In genomic region chr16:80735846-80736245, GRCh38 we compare ENCODE assay signal across 20 cellular contexts.
DNase-seq lines count a peak whose midpoint lies in the region; FAIRE-seq and TF ChIP-seq lines count a peak whose summit lies in the region.
"Had no signal": no experiment of that assay in that cellular context is flagged by ENCODE, and none has a peak within 500 bp of the region (broad histone marks: within the 10 kb centered on the region; RNA-seq: fewer than 3 reads in every experiment).

No MANE protein-coding gene starts in this region.

- H3K4me3 ChIP-seq in adrenal gland (no peak overlapping the region), liver (ENCODE audit: low read depth in 1 of 3, low read length in 3 of 3) (no peak overlapping the region), testis (no peak overlapping the region)
- H3K4me3 ChIP-seq: BLaER1 treated with 17β-estradiol and CSF1 and Interleukin-3, amounts not matched to agents 10 nM and 100 nM; GM23338 had no signal

- H3K27ac ChIP-seq in adrenal gland (no peak overlapping the region), liver (ENCODE audit: low read depth in 1 of 2, low read length in 2 of 2) (no peak overlapping the region), testis (no peak overlapping the region)
- H3K27ac ChIP-seq: BLaER1 treated with 17β-estradiol and CSF1 and Interleukin-3, amounts not matched to agents 10 nM and 100 nM; HL-60 had no signal

- H3K9ac ChIP-seq in liver (ENCODE audit: low read depth in 1 of 2, low read length in 2 of 2), result no peak overlapping the region
- H3K9ac ChIP-seq: BLaER1 treated with 17β-estradiol and CSF1 and Interleukin-3, amounts not matched to agents 10 nM and 100 nM had no signal

- H3K9me3 ChIP-seq in adrenal gland (replicated peaks in 1 of 3) (no peaks in the 10 kb centered on the region), liver (ENCODE audit: control insufficient read depth in 4 of 4, low read length in 3 of 4) (peaks cover 0 to 4% (median 3%) of the 10 kb centered on the region in 4 donors), testis (no peaks in the 10 kb centered on the region)

- 52 to 67% (median 63%) methylated on average over 3 to 4 of the region's 4 CpGs for WGBS in adrenal gland, 4 donors
- 61% methylated on average over 4 of the region's 4 CpGs for WGBS in liver
- 30 to 45% methylated on average over 4 of the region's 4 CpGs for WGBS in testis, 2 donors

- TF ChIP-seq RAD21 in liver (IDR thresholded peaks at IDR 0.05), result peak in 1 of 2 donors; percentile 21

- DNase-seq in HTR-8/SVneo (ENCODE audit: insufficient read length, low spot score), result no peak
- DNase-seq in adrenal gland, result peak in 5 of 7 donors; percentile 28 to 49 (median 31)
- peak; percentile 66 for DNase-seq in testis
- no peak for DNase-seq in iPS-NIHi11 (ENCODE audit: low spot score)
- DNase-seq in COLO829 (ENCODE audit: low spot score), result no peak
- no peak for DNase-seq in GF-D8 (lab: John Stamatoyannopoulos, UW)
- DNase-seq: CD8-positive, alpha-beta T cell; COR-L47; DMS 273 treated with DMSO at 0.1 percent for 48 hours; DMS53; DND-41; EL; HFFc6 had no signal

- TF ChIP-seq POLR2A in adrenal gland (IDR thresholded peaks at IDR 0.05) (no peak), testis (IDR thresholded peaks at IDR 0.05) (no peak)

- no peaks in the 10 kb centered on the region for H3K4me1 ChIP-seq in adrenal gland (replicated peaks in 1 of 2)
- peaks cover 0 to 6% (median 2%) of the 10 kb centered on the region in 4 donors for H3K4me1 ChIP-seq in liver (ENCODE audit: control insufficient read depth in 4 of 4, insufficient read depth in 4 of 4, low read length in 3 of 4)
- peaks cover 7% of the 10 kb centered on the region for H3K4me1 ChIP-seq in testis

- TF ChIP-seq CTCF in adrenal gland (IDR thresholded peaks at IDR 0.05), result no peak
- no peak for TF ChIP-seq CTCF in liver (IDR thresholded peaks at IDR 0.05; ENCODE audit: low read depth, low read length, missing input control)
- no peak for TF ChIP-seq CTCF in testis (IDR thresholded peaks at IDR 0.05)

- H3K27me3 ChIP-seq in adrenal gland (no peaks in the 10 kb centered on the region), liver (ENCODE audit: control insufficient read depth in 4 of 4, insufficient read depth in 4 of 4, low read length in 3 of 4) (no peaks in the 10 kb centered on the region), testis (no peaks in the 10 kb centered on the region)
- H3K27me3 ChIP-seq: BLaER1 treated with 17β-estradiol and CSF1 and Interleukin-3, amounts not matched to agents 10 nM and 100 nM had no signal

- intact Hi-C loops in adrenal gland (cut with DNase I) (no loop called here), testis (cut with DNase I; ENCODE audit: low total_unique reads) (no loop called here)

- peak; percentile 85 for FAIRE-seq in HTR-8/SVneo (lab: Jason Lieb, UNC)
- FAIRE-seq: GM12891, GM18507, H54 had no signal

- H3K36me3 ChIP-seq in adrenal gland (replicated peaks in 1 of 2), result no peaks in the 10 kb centered on the region
- H3K36me3 ChIP-seq in liver (ENCODE audit: control insufficient read depth in 4 of 4, insufficient read depth in 3 of 4, low read depth in 1 of 4, low read length in 3 of 4), result no peaks in the 10 kb centered on the region
- no peaks in the 10 kb centered on the region for H3K36me3 ChIP-seq in testis (ENCODE audit: low read depth, missing control alignments)

TF ChIP-seq in liver, 16 proteins besides CTCF, POLR2A, EP300 and RAD21:
- TF ChIP-seq HNF4A (conservative IDR thresholded peaks at IDR 0.05) (peak; percentile 62 to 85), RXRA (IDR thresholded peaks at IDR 0.05) (peak; percentile 77 to 96), FOXA2 (IDR thresholded peaks at IDR 0.05) (no peak), TAF1 (conservative IDR thresholded peaks at IDR 0.05) (no peak), SP1 (IDR thresholded peaks at IDR 0.05) (peak; percentile 51)

Comparison
In these comparisons a context has a peak if more than half of its experiments do, and no peak if none do; other contexts are left out.
1. DNase-seq: peak in adrenal gland (5 of 7) and testis (single experiment); none in HTR-8/SVneo (single experiment), iPS-NIHi11 (single experiment), COLO829 (single experiment) and GF-D8 (single experiment).